16 cellular contexts compared by ENCODE assay signal in the genomic region with DNA sequence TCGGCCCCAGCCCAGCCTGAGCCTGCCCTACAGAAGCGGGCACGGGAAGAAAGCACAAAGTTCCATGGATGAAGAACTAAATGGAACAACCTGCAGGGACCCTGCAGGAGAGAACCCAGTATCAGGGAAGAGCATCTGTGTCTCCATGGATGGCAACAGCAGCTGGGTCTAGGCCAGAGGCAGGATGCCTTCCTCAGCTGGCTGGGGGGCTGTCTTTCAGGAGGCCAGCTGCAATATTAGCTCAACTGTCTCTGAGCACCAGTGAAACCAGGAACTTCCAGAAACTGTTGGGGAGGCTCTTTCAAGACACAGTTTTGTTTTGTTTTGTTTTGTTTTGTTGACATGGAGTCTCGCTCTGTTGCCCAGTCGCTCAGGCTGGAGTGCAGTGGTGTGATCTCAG. TPM values are rescaled to one million over a fixed set of nuclear protein-coding genes. Genes with fewer than 3 reads are reported as not detected.
A peak's percentile ranks its signal among the peaks of the same experiment; 100 is the strongest.
DNase-seq lines count a peak whose midpoint lies in the region; ATAC-seq, FAIRE-seq and TF ChIP-seq lines count a peak whose summit lies in the region.
"Had no signal": no experiment of that assay in that cellular context is flagged by ENCODE, and none has a peak within 500 bp of the region (broad histone marks: within the 10 kb centered on the region; RNA-seq: fewer than 3 reads in every experiment).

No MANE protein-coding gene starts in this region.

- no peaks in the 10 kb centered on the region for H3K79me2 ChIP-seq in HepG2 (ENCODE audit: insufficient read depth, low read length)

- intact Hi-C loops in HepG2 (cut with micrococcal nuclease; ENCODE audit: unreplicated experiment) (loop anchor here (1.0 kb wide), 1 partner anchor 83 kb away; no protein-coding TSS in a partner anchor), right lobe of liver (cut with DNase I) (loop anchor here in 1 of 2 donors (5.0 kb wide), 1 partner anchor 83 kb away; no protein-coding TSS in a partner anchor), dorsolateral prefrontal cortex (cut with DNase I) (loop anchor here (10.0 kb wide), 2 partner anchors 120 to 370 kb away; a partner anchor contains a TSS)

- H3K36me3 ChIP-seq in HepG2 (replicated peaks in 1 of 2; ENCODE audit: control insufficient read depth in 1 of 2, insufficient read depth in 2 of 2, low read length in 2 of 2) (no peaks in the 10 kb centered on the region), right lobe of liver (no peaks in the 10 kb centered on the region)

- 57% methylated on average over 5 of the region's 5 CpGs for WGBS in HepG2 (ENCODE audit: low lambda C conversion rate)
- WGBS in right lobe of liver (ENCODE audit: insufficient coverage, low coverage, low lambda C conversion rate, missing lambda C conversion rate): 78% methylated on average over 3 of the region's 5 CpGs

- H3K4me3 ChIP-seq in HepG2 (replicated peaks in 1 of 3; ENCODE audit: insufficient read depth in 1 of 3, low read depth in 2 of 3, low read length in 3 of 3) (no peak overlapping the region), right lobe of liver (no peak overlapping the region), dorsolateral prefrontal cortex (no peak overlapping the region)
- H3K4me3 ChIP-seq: GM12878, SK-N-MC had no signal

- TF ChIP-seq RAD21 in HepG2 (CRISPR knock-in tag; IDR thresholded peaks at IDR 0.05): no peak

- H3K9ac ChIP-seq in HepG2 (ENCODE audit: insufficient read depth, low read depth, low read length): no peak overlapping the region

- ATAC-seq in HepG2 (no peak), right lobe of liver (no peak), GM18502 (IDR thresholded peaks at IDR 0.05; ENCODE audit: poor library complexity, unreplicated experiment) (no peak)
- ATAC-seq: GM12878 had no signal

- H3K4me1 ChIP-seq in HepG2 (ENCODE audit: insufficient read depth, low read length) (peaks cover 25% of the 10 kb centered on the region), right lobe of liver (peaks cover 0 to 10% (median 3%) of the 10 kb centered on the region in 4 donors)

- TF ChIP-seq CTCF in HepG2 (CRISPR knock-in tag; IDR thresholded peaks at IDR 0.05) (no peak), right lobe of liver (IDR thresholded peaks at IDR 0.05) (no peak), dorsolateral prefrontal cortex (IDR thresholded peaks at IDR 0.05 in 54 of 56, conservative IDR thresholded peaks at IDR 0.05 in 2 of 56; ENCODE audit: low read depth in 1 of 56, partially characterized antibody in 56 of 56) (no peak)

- H3K27me3 ChIP-seq in HepG2 (ENCODE audit: control insufficient read depth in 1 of 2, insufficient read depth in 2 of 2, low read length in 2 of 2) (peaks cover 1 to 23% of the 10 kb centered on the region in 2 experiments; a peak in 3 of 5 replicates), right lobe of liver (no peaks in the 10 kb centered on the region), dorsolateral prefrontal cortex (no peaks in the 10 kb centered on the region)

- CTCF ChIA-PET in HepG2 (lab: Yijun Ruan, JAX; ENCODE audit: low intra/inter-chr PET ratio, low total read pairs): no interaction called here

- no peaks in the 10 kb centered on the region for H4K20me1 ChIP-seq in HepG2 (ENCODE audit: insufficient read depth, low read length)

- no peak overlapping the region for H2AFZ ChIP-seq in HepG2 (ENCODE audit: low read length)

- DNase-seq in HepG2 (ENCODE audit: low spot score) (no peak), right lobe of liver (no peak), NCI-H526 (lab: John Stamatoyannopoulos, UW) (peak; percentile 43 to 70), dorsolateral prefrontal cortex (no peak), NCI-H82 (lab: John Stamatoyannopoulos, UW) (no peak), ecto neural progenitor cell (ENCODE audit: low spot score) (no peak)
- DNase-seq: NCI-H1417, NCI-H1930, NCI-H69, OCI-M1 had no signal

- in situ Hi-C loops in HepG2 (cut with HindIII; ENCODE audit: extremely low pct_ligation_motif_present, low pct_unique_long_range_greater_than_20kb): loop anchor here (5.0 kb wide), 1 partner anchor 83 kb away; no protein-coding TSS in a partner anchor

- H3K9me3 ChIP-seq in HepG2 (ENCODE audit: low read length) (no peaks in the 10 kb centered on the region), right lobe of liver (no peaks in the 10 kb centered on the region)

- FAIRE-seq in HepG2 (lab: Jason Lieb, UNC): no peak
- FAIRE-seq: GM12878, GM18507 had no signal

- POLR2A ChIA-PET in HepG2 (lab: Yijun Ruan, JAX): interaction anchor here (1.6 kb wide), 1 partner anchor 43 kb away, joined by 7 read pairs; no protein-coding TSS in a partner anchor

- no peak overlapping the region for H3K27ac ChIP-seq in HepG2 (ENCODE audit: extremely low read length, insufficient read depth, low read length)
- no peak overlapping the region for H3K27ac ChIP-seq in right lobe of liver
- H3K27ac ChIP-seq in dorsolateral prefrontal cortex: peak overlapping the region in 58 of 59 donors; percentile 82 to 100 (median 96)
- H3K27ac ChIP-seq: C4-2B, SK-N-MC had no signal

- no peak for TF ChIP-seq EP300 in HepG2 (IDR thresholded peaks at IDR 0.05; ENCODE audit: low read depth in 2 of 2, low read length in 2 of 2)
- no peak for TF ChIP-seq EP300 in HepG2 (CRISPR knock-in tag; IDR thresholded peaks at IDR 0.05; ENCODE audit: borderline replicate concordance)

- H3K4me2 ChIP-seq in HepG2 (ENCODE audit: low read depth, low read length): no peak overlapping the region

- TF ChIP-seq POLR2A in HepG2 (IDR thresholded peaks at IDR 0.05; ENCODE audit: insufficient read depth in 1 of 2, low read depth in 2 of 2, low read length in 2 of 2) (no peak), right lobe of liver (IDR thresholded peaks at IDR 0.05) (no peak)

- no TSS peak for BruUV-seq in HepG2 (replicated peaks; lab: Mats Ljungman, UMichigan)

RNA-seq across cellular contexts. Expression of a gene that starts 7.5 kb away (rescaled TPM):
- total RNA-seq in HepG2 (2016; rRNA removed; fragmentation: Illumina TruSeq; extraction: Trizol) (not detected in 2 replicates), right lobe of liver (under 1 TPM in 1 of 6 experiments, not detected in 5; 0.24 TPM), dorsolateral prefrontal cortex (1 to 10 TPM in 8 of 120 experiments, under 1 TPM in 41, not detected in 71; 0.29 to 1.5 (median 0.63) TPM)
- total RNA-seq in HepG2 (2016; cell fraction: cytosol; rRNA removed; fragmentation: Illumina TruSeq; extraction: Trizol; ENCODE audit: low read depth): not detected in 2 replicates
- not detected in 2 replicates for total RNA-seq in HepG2 (2016; cell fraction: insoluble cytoplasmic fraction; rRNA removed; fragmentation: Illumina TruSeq; extraction: Trizol)
- not detected in 2 replicates for total RNA-seq in HepG2 (2016; cell fraction: membrane; rRNA removed; fragmentation: Illumina TruSeq; extraction: Trizol)
- total RNA-seq in HepG2 (2016; cell fraction: nucleus; rRNA removed; fragmentation: Illumina TruSeq; extraction: Trizol): not detected in 2 replicates
- not detected in 2 replicates for polyA plus RNA-seq in HepG2 (2011; rRNA removed)
- not detected in 2 replicates for polyA plus RNA-seq in HepG2 (2011; cell fraction: cytosol; rRNA removed)
- not detected in 2 replicates for polyA plus RNA-seq in HepG2 (2011; cell fraction: nucleus; rRNA removed)
- not detected in 2 replicates for polyA plus RNA-seq in HepG2 (2012)
- not detected in 2 replicates for polyA plus RNA-seq in HepG2 (2016; cell fraction: cytosol; fragmentation: Illumina TruSeq; extraction: Trizol; ENCODE audit: low read depth)
- not detected in 2 replicates for polyA plus RNA-seq in HepG2 (2016; cell fraction: insoluble cytoplasmic fraction; fragmentation: Illumina TruSeq; extraction: Trizol; ENCODE audit: low read depth)
- not detected in 2 replicates for polyA plus RNA-seq in HepG2 (2016; cell fraction: membrane; fragmentation: Illumina TruSeq; extraction: Trizol; ENCODE audit: low read depth)
- not detected in 2 replicates for polyA plus RNA-seq in HepG2 (2016; cell fraction: nucleus; fragmentation: Illumina TruSeq; extraction: Trizol; ENCODE audit: insufficient read depth, low read depth)
- polyA minus RNA-seq in HepG2 (2011; rRNA and poly(A)+ RNA removed; ENCODE audit: low replicate concordance): not detected in 2 replicates
- polyA minus RNA-seq in HepG2 (2011; cell fraction: cytosol; rRNA and poly(A)+ RNA removed): not detected in 2 replicates
- polyA minus RNA-seq in HepG2 (2011; cell fraction: nucleus; rRNA and poly(A)+ RNA removed): not detected in 2 replicates
- total RNA-seq: GM12878, H4 had no signal
- polyA plus RNA-seq: GM12878 had no signal

RNA-seq across cellular contexts. Expression of a gene that starts 13.1 kb away (rescaled TPM):
- total RNA-seq in HepG2 (2016; rRNA removed; fragmentation: Illumina TruSeq; extraction: Trizol) (not detected in 2 replicates), right lobe of liver (not detected), dorsolateral prefrontal cortex (1 to 10 TPM in 98 of 120 experiments, under 1 TPM in 22; 0.28 to 6.4 (median 1.6) TPM)
- not detected in 2 replicates for total RNA-seq in HepG2 (2016; cell fraction: cytosol; rRNA removed; fragmentation: Illumina TruSeq; extraction: Trizol; ENCODE audit: low read depth)
- not detected in 2 replicates for total RNA-seq in HepG2 (2016; cell fraction: insoluble cytoplasmic fraction; rRNA removed; fragmentation: Illumina TruSeq; extraction: Trizol)
- not detected in 2 replicates for total RNA-seq in HepG2 (2016; cell fraction: membrane; rRNA removed; fragmentation: Illumina TruSeq; extraction: Trizol)
- not detected in 2 replicates for total RNA-seq in HepG2 (2016; cell fraction: nucleus; rRNA removed; fragmentation: Illumina TruSeq; extraction: Trizol)
- polyA plus RNA-seq in HepG2 (2011; rRNA removed): not detected in 2 replicates
- polyA plus RNA-seq in HepG2 (2011; cell fraction: cytosol; rRNA removed): not detected in 2 replicates
- 0.09 TPM in 1 of 2 replicates, not detected in the other for polyA plus RNA-seq in HepG2 (2011; cell fraction: nucleus; rRNA removed)
- polyA plus RNA-seq in HepG2 (2012): not detected in 2 replicates
- polyA plus RNA-seq in HepG2 (2016; cell fraction: cytosol; fragmentation: Illumina TruSeq; extraction: Trizol; ENCODE audit: low read depth): not detected in 2 replicates
- not detected in 2 replicates for polyA plus RNA-seq in HepG2 (2016; cell fraction: insoluble cytoplasmic fraction; fragmentation: Illumina TruSeq; extraction: Trizol; ENCODE audit: low read depth)
- polyA plus RNA-seq in HepG2 (2016; cell fraction: membrane; fragmentation: Illumina TruSeq; extraction: Trizol; ENCODE audit: low read depth): not detected in 2 replicates
- polyA plus RNA-seq in HepG2 (2016; cell fraction: nucleus; fragmentation: Illumina TruSeq; extraction: Trizol; ENCODE audit: insufficient read depth, low read depth): not detected in 2 replicates
- not detected in 2 replicates for polyA minus RNA-seq in HepG2 (2011; rRNA and poly(A)+ RNA removed; ENCODE audit: low replicate concordance)
- not detected in 2 replicates for polyA minus RNA-seq in HepG2 (2011; cell fraction: cytosol; rRNA and poly(A)+ RNA removed)
- not detected in 2 replicates for polyA minus RNA-seq in HepG2 (2011; cell fraction: nucleus; rRNA and poly(A)+ RNA removed)
- total RNA-seq: GM12878, H4 had no signal
- polyA plus RNA-seq: GM12878 had no signal

RNA-seq across cellular contexts. Expression of a gene that starts 48.8 kb away (rescaled TPM):
- total RNA-seq in HepG2 (2016; rRNA removed; fragmentation: Illumina TruSeq; extraction: Trizol) (not detected in 2 replicates), right lobe of liver (1 to 10 TPM in 1 of 6 experiments, under 1 TPM in 5; 0.31 to 1.1 (median 0.64) TPM), dorsolateral prefrontal cortex (10 to 100 TPM in 90 of 120 experiments, 1 to 10 TPM in 30; 1.0 to 84.8 (median 17.6) TPM)
- not detected in 2 replicates for total RNA-seq in HepG2 (2016; cell fraction: cytosol; rRNA removed; fragmentation: Illumina TruSeq; extraction: Trizol; ENCODE audit: low read depth)
- not detected in 2 replicates for total RNA-seq in HepG2 (2016; cell fraction: insoluble cytoplasmic fraction; rRNA removed; fragmentation: Illumina TruSeq; extraction: Trizol)
- total RNA-seq in HepG2 (2016; cell fraction: membrane; rRNA removed; fragmentation: Illumina TruSeq; extraction: Trizol): not detected in 2 replicates
- not detected in 2 replicates for total RNA-seq in HepG2 (2016; cell fraction: nucleus; rRNA removed; fragmentation: Illumina TruSeq; extraction: Trizol)
- not detected in 2 replicates for polyA plus RNA-seq in HepG2 (2011; rRNA removed)
- not detected in 2 replicates for polyA plus RNA-seq in HepG2 (2011; cell fraction: cytosol; rRNA removed)
- not detected in 2 replicates for polyA plus RNA-seq in HepG2 (2011; cell fraction: nucleus; rRNA removed)
- not detected in 2 replicates for polyA plus RNA-seq in HepG2 (2012)
- not detected in 2 replicates for polyA plus RNA-seq in HepG2 (2016; cell fraction: cytosol; fragmentation: Illumina TruSeq; extraction: Trizol; ENCODE audit: low read depth)
- not detected in 2 replicates for polyA plus RNA-seq in HepG2 (2016; cell fraction: insoluble cytoplasmic fraction; fragmentation: Illumina TruSeq; extraction: Trizol; ENCODE audit: low read depth)
- not detected in 2 replicates for polyA plus RNA-seq in HepG2 (2016; cell fraction: membrane; fragmentation: Illumina TruSeq; extraction: Trizol; ENCODE audit: low read depth)
- polyA plus RNA-seq in HepG2 (2016; cell fraction: nucleus; fragmentation: Illumina TruSeq; extraction: Trizol; ENCODE audit: insufficient read depth, low read depth): not detected in 2 replicates
- polyA minus RNA-seq in HepG2 (2011; rRNA and poly(A)+ RNA removed; ENCODE audit: low replicate concordance): not detected in 2 replicates
- not detected in 2 replicates for polyA minus RNA-seq in HepG2 (2011; cell fraction: cytosol; rRNA and poly(A)+ RNA removed)
- not detected in 2 replicates for polyA minus RNA-seq in HepG2 (2011; cell fraction: nucleus; rRNA and poly(A)+ RNA removed)
- total RNA-seq: H4 had no signal

RNA-seq across cellular contexts. Expression of a gene that starts 57.1 kb away (rescaled TPM):
- 44.8 and 85.6 TPM in 2 replicates for total RNA-seq in HepG2 (2016; rRNA removed; fragmentation: Illumina TruSeq; extraction: Trizol)
- total RNA-seq in HepG2 (2016; cell fraction: cytosol; rRNA removed; fragmentation: Illumina TruSeq; extraction: Trizol; ENCODE audit: low read depth): 30.8 and 32.3 TPM in 2 replicates
- 41.2 and 86.3 TPM in 2 replicates for total RNA-seq in HepG2 (2016; cell fraction: insoluble cytoplasmic fraction; rRNA removed; fragmentation: Illumina TruSeq; extraction: Trizol)
- total RNA-seq in HepG2 (2016; cell fraction: membrane; rRNA removed; fragmentation: Illumina TruSeq; extraction: Trizol): 50.5 and 55.5 TPM in 2 replicates
- 73.7 and 80.6 TPM in 2 replicates for total RNA-seq in HepG2 (2016; cell fraction: nucleus; rRNA removed; fragmentation: Illumina TruSeq; extraction: Trizol)
- 300 and 407 TPM in 2 replicates for polyA plus RNA-seq in HepG2 (2011; rRNA removed)
- 276 and 424 TPM in 2 replicates for polyA plus RNA-seq in HepG2 (2011; cell fraction: cytosol; rRNA removed)
- polyA plus RNA-seq in HepG2 (2011; cell fraction: nucleus; rRNA removed): 354 and 357 TPM in 2 replicates
- polyA plus RNA-seq in HepG2 (2012): 111 and 131 TPM in 2 replicates
- polyA plus RNA-seq in HepG2 (2016; cell fraction: cytosol; fragmentation: Illumina TruSeq; extraction: Trizol; ENCODE audit: low read depth): 29.5 and 34.4 TPM in 2 replicates
- polyA plus RNA-seq in HepG2 (2016; cell fraction: insoluble cytoplasmic fraction; fragmentation: Illumina TruSeq; extraction: Trizol; ENCODE audit: low read depth): 42.9 and 43.8 TPM in 2 replicates
- polyA plus RNA-seq in HepG2 (2016; cell fraction: membrane; fragmentation: Illumina TruSeq; extraction: Trizol; ENCODE audit: low read depth): 36.0 and 48.1 TPM in 2 replicates
- polyA plus RNA-seq in HepG2 (2016; cell fraction: nucleus; fragmentation: Illumina TruSeq; extraction: Trizol; ENCODE audit: insufficient read depth, low read depth): 131 and 142 TPM in 2 replicates
- 39.8 and 712 TPM in 2 replicates for polyA minus RNA-seq in HepG2 (2011; rRNA and poly(A)+ RNA removed; ENCODE audit: low replicate concordance)
- polyA minus RNA-seq in HepG2 (2011; cell fraction: cytosol; rRNA and poly(A)+ RNA removed): 209 and 211 TPM in 2 replicates
- polyA minus RNA-seq in HepG2 (2011; cell fraction: nucleus; rRNA and poly(A)+ RNA removed): 108 and 116 TPM in 2 replicates
- 100 to 1,000 TPM; 120 to 215 (median 131) TPM for total RNA-seq in right lobe of liver
- 10 to 100 TPM in 111 of 120 experiments, 1 to 10 TPM in 9; 5.4 to 38.5 (median 15.7) TPM for total RNA-seq in dorsolateral prefrontal cortex

Comparison
In these comparisons a context has a peak if more than half of its experiments do, and no peak if none do; other contexts are left out.
1. DNase-seq: peak in NCI-H526 (2 of 2); none in HepG2 (single experiment), right lobe of liver (0 of 3), dorsolateral prefrontal cortex (0 of 10), NCI-H82 (single experiment) and ecto neural progenitor cell (single experiment).
2. H3K27ac ChIP-seq: peak in dorsolateral prefrontal cortex (58 of 59); none in HepG2 (single experiment) and right lobe of liver (0 of 3).